In genomic region chr4:45399116-45399515, GRCh38 we compare ENCODE assay signal across 29 cellular contexts.
"Had no signal": no experiment of that assay in that cellular context is flagged by ENCODE, and none has a peak within 500 bp of the region (broad histone marks: within the 10 kb centered on the region; RNA-seq: fewer than 3 reads in every experiment).

No MANE protein-coding gene starts in this region.

- H3K4me1 ChIP-seq: stomach, suprapubic skin, testis, thyroid gland, tibial artery, tibial nerve, transverse colon, upper lobe of left lung, upper lobe of right lung, uterus, vagina had no signal

- H3K36me3 Mint-ChIP-seq: stimulated activated effector memory CD8-positive, alpha-beta T cell treated with anti-CD3 and anti-CD28 coated beads, Interleukin-12 subunit alpha, Interleukin-12 subunit beta, amount 100 ng/mL, for 72 hours; stimulated activated memory B cell treated with anti-CD40 and anti-IgM and Interleukin-4, amounts not matched to agents 10 μg/mL and 1 μg/mL and 100 μg/mL, for 72 hours; stimulated activated naive B cell treated with anti-CD40 and anti-IgM and Interleukin-4, amounts not matched to agents 10 μg/mL and 1 μg/mL and 100 μg/mL, for 72 hours; type B pancreatic cell had no signal

- H3K27me3 ChIP-seq: stomach, suprapubic skin, testis, thyroid gland, tibial artery, tibial nerve, transverse colon, upper lobe of left lung, upper lobe of right lung, uterus, vagina had no signal

- H3K27me3 Mint-ChIP-seq: stimulated activated memory B cell treated with anti-CD40 and anti-IgM and Interleukin-4, amounts not matched to agents 10 μg/mL and 1 μg/mL and 100 μg/mL, for 72 hours; stimulated activated naive B cell treated with anti-CD40 and anti-IgM and Interleukin-4, amounts not matched to agents 10 μg/mL and 1 μg/mL and 100 μg/mL, for 72 hours; stimulated activated naive CD8-positive, alpha-beta T cell treated with anti-CD3 and anti-CD28 coated beads, Interleukin-15, amount 100 ng/mL, for 72 hours; stimulated activated naive CD8-positive, alpha-beta T cell treated with anti-CD3 and anti-CD28 coated beads, Interleukin-15, Interleukin-2, amounts not matched to agents 100 ng/mL and 50 ng/mL, for 24 hours; type B pancreatic cell had no signal

- FAIRE-seq: urothelium cell line had no signal

- H3K27ac ChIP-seq: stomach, suprapubic skin, testis, thoracic aorta, thyroid gland, tibial artery, tibial nerve, transverse colon, upper lobe of left lung, upper lobe of right lung, uterus, vagina had no signal

- H3K36me3 ChIP-seq: stomach, suprapubic skin, thoracic aorta, thyroid gland, tibial artery, tibial nerve, transverse colon, upper lobe of left lung, upper lobe of right lung, uterus, vagina had no signal

- H3K4me1 Mint-ChIP-seq: stimulated activated effector memory CD8-positive, alpha-beta T cell treated with anti-CD3 and anti-CD28 coated beads, Interleukin-12 subunit alpha, Interleukin-12 subunit beta, amount 100 ng/mL, for 72 hours; stimulated activated memory B cell treated with anti-CD40 and anti-IgM and Interleukin-4, amounts not matched to agents 10 μg/mL and 1 μg/mL and 100 μg/mL, for 72 hours; stimulated activated naive B cell treated with anti-CD40 and anti-IgM and Interleukin-4, amounts not matched to agents 10 μg/mL and 1 μg/mL and 100 μg/mL, for 72 hours; stimulated activated naive CD8-positive, alpha-beta T cell treated with anti-CD3 and anti-CD28 coated beads, Interleukin-15, amount 100 ng/mL, for 72 hours had no signal

- H3K9me3 ChIP-seq: suprapubic skin, testis, thoracic aorta, thyroid gland, upper lobe of right lung, uterus, vagina had no signal

- H3K4me3 Mint-ChIP-seq: stimulated activated effector memory CD8-positive, alpha-beta T cell treated with anti-CD3 and anti-CD28 coated beads, Interleukin-12 subunit alpha, Interleukin-12 subunit beta, amount 100 ng/mL, for 72 hours; stimulated activated memory B cell treated with anti-CD40 and anti-IgM and Interleukin-4, amounts not matched to agents 10 μg/mL and 1 μg/mL and 100 μg/mL, for 72 hours; stimulated activated naive B cell treated with anti-CD40 and anti-IgM and Interleukin-4, amounts not matched to agents 10 μg/mL and 1 μg/mL and 100 μg/mL, for 72 hours; stimulated activated naive CD8-positive, alpha-beta T cell treated with anti-CD3 and anti-CD28 coated beads, Interleukin-15, amount 100 ng/mL, for 72 hours; stimulated activated naive CD8-positive, alpha-beta T cell treated with anti-CD3 and anti-CD28 coated beads, Interleukin-15, Interleukin-2, amounts not matched to agents 100 ng/mL and 50 ng/mL, for 24 hours; type B pancreatic cell had no signal

- DNase-seq: stimulated activated CD4-positive, alpha-beta T cell treated with anti-CD3 and anti-CD28 coated beads, Interleukin-2, amount 100 ng/mL, for 48 hours; stimulated activated CD4-positive, alpha-beta T cell treated with anti-CD3 and anti-CD28 coated beads, Interleukin-4, amount 100 ng/mL, for 1 hour; stimulated activated CD4-positive, alpha-beta T cell treated with anti-CD3 and anti-CD28 coated beads, Interleukin-4, amount 100 ng/mL, for 24 hours; stimulated activated CD4-positive, alpha-beta T cell treated with anti-CD3 and anti-CD28 coated beads, Interleukin-4, amount 100 ng/mL, for 4 hours; stimulated activated CD8-positive, alpha-beta memory T cell treated with anti-CD3 and anti-CD28 coated beads, Interleukin-4, amount 100 ng/mL, for 48 hours; stimulated activated naive B cell treated with anti-CD40 and anti-IgM and Interleukin-4, amounts not matched to agents 10 μg/mL and 1 μg/mL and 100 μg/mL, for 72 hours; stimulated activated naive CD4-positive, alpha-beta T cell; stimulated activated naive CD4-positive, alpha-beta T cell treated with Interleukin-2 at 50 U/mL for 16 hours; stimulated activated naive CD8-positive, alpha-beta T cell treated with anti-CD3 and anti-CD28 coated beads, Interleukin-15, amount 100 ng/mL, for 72 hours; stimulated activated naive CD8-positive, alpha-beta T cell treated with anti-CD3 and anti-CD28 coated beads, Interleukin-15, Interleukin-2, amounts not matched to agents 100 U/mL and 50 U/mL, for 24 hours; stomach; substantia nigra; testis; thyroid gland; tibial artery; transverse colon; trophoblast cell; upper lobe of left lung; upper lobe of right lung; uterus had no signal

- ATAC-seq: stimulated activated effector memory CD8-positive, alpha-beta T cell treated with anti-CD3 and anti-CD28 coated beads, Interleukin-12 subunit alpha, Interleukin-12 subunit beta, amount 100 ng/mL, for 72 hours; stimulated activated memory B cell treated with anti-CD40 and anti-IgM and Interleukin-4, amounts not matched to agents 10 μg/mL and 1 μg/mL and 100 μg/mL, for 72 hours; stimulated activated naive B cell treated with anti-CD40 and anti-IgM and Interleukin-4, amounts not matched to agents 10 μg/mL and 1 μg/mL and 100 μg/mL, for 72 hours; stimulated activated naive CD8-positive, alpha-beta T cell treated with anti-CD3 and anti-CD28 coated beads, Interleukin-15, amount 100 ng/mL, for 72 hours; stimulated activated naive CD8-positive, alpha-beta T cell treated with anti-CD3 and anti-CD28 coated beads, Interleukin-15, Interleukin-2, amounts not matched to agents 100 U/mL and 50 U/mL, for 24 hours; upper lobe of right lung had no signal

- H3K27ac Mint-ChIP-seq: stimulated activated effector memory CD8-positive, alpha-beta T cell treated with anti-CD3 and anti-CD28 coated beads, Interleukin-12 subunit alpha, Interleukin-12 subunit beta, amount 100 ng/mL, for 72 hours; stimulated activated memory B cell treated with anti-CD40 and anti-IgM and Interleukin-4, amounts not matched to agents 10 μg/mL and 1 μg/mL and 100 μg/mL, for 72 hours; stimulated activated naive B cell treated with anti-CD40 and anti-IgM and Interleukin-4, amounts not matched to agents 10 μg/mL and 1 μg/mL and 100 μg/mL, for 72 hours; stimulated activated naive CD8-positive, alpha-beta T cell treated with anti-CD3 and anti-CD28 coated beads, Interleukin-15, amount 100 ng/mL, for 72 hours; stimulated activated naive CD8-positive, alpha-beta T cell treated with anti-CD3 and anti-CD28 coated beads, Interleukin-15, Interleukin-2, amounts not matched to agents 100 ng/mL and 50 ng/mL, for 24 hours; type B pancreatic cell had no signal

- H3K4me3 ChIP-seq: stomach, suprapubic skin, testis, thoracic aorta, thyroid gland, tibial artery, tibial nerve, transverse colon, upper lobe of left lung, upper lobe of right lung, uterus, vagina had no signal
